12 cellular contexts compared by ENCODE assay signal in genomic region chr7:159070422-159071148, GRCh38.
DNase-seq lines count a peak whose midpoint lies in the region; ATAC-seq and TF ChIP-seq lines count a peak whose summit lies in the region.
"Had no signal": no experiment of that assay in that cellular context is flagged by ENCODE, and none has a peak within 500 bp of the region (broad histone marks: within the 10 kb centered on the region; RNA-seq: fewer than 3 reads in every experiment).

No MANE protein-coding gene starts in this region.

- H3K36me3 Mint-ChIP-seq in CD8-positive, alpha-beta T cell: no peaks in the 10 kb centered on the region
- H3K36me3 Mint-ChIP-seq in H9 (ENCODE audit: insufficient read depth in 1 of 3, low read depth in 3 of 3) (no peaks in the 10 kb centered on the region; a peak in 1 of 7 replicates), immature natural killer cell (peaks cover 0 to 4% (median 0%) of the 10 kb centered on the region in 3 donors)
- H3K36me3 Mint-ChIP-seq in activated CD8-positive, alpha-beta T cell treated with anti-CD3 and anti-CD28 coated beads, Interleukin-2, amount 10 ng/mL, durations not matched to agents 7 days and 5 days (ENCODE audit: low read depth): no peaks in the 10 kb centered on the region
- H3K36me3 Mint-ChIP-seq: memory B cell had no signal

- H2BK12ac ChIP-seq in H9 (ENCODE audit: insufficient read length, low read depth, low read length): no peak overlapping the region

- H3K79me2 ChIP-seq in H9 (ENCODE audit: insufficient read depth, low read length): no peaks in the 10 kb centered on the region

- no peak overlapping the region for H2BK15ac ChIP-seq in H9 (ENCODE audit: low read depth, low read length)

- H4K91ac ChIP-seq in H9 (ENCODE audit: insufficient read length, low read depth, low read length): no peak overlapping the region

- no peak overlapping the region for H3T11ph ChIP-seq in H9 (ENCODE audit: low read length)

- H3K18ac ChIP-seq in H9 (ENCODE audit: insufficient read length, low read depth, low read length): no peak overlapping the region

- no peaks in the 10 kb centered on the region for H3K79me1 ChIP-seq in H9 (ENCODE audit: insufficient read depth, low read depth, low read length, poor library complexity, severe bottlenecking)

- no peak overlapping the region for H2AK5ac ChIP-seq in H9 (ENCODE audit: insufficient read length, low read length)

- H3K27me3 Mint-ChIP-seq in CD8-positive, alpha-beta T cell (ENCODE audit: low read depth): no peaks in the 10 kb centered on the region
- H3K27me3 Mint-ChIP-seq in H9 (ENCODE audit: low read depth) (peaks cover 1% of the 10 kb centered on the region; the same call in 1 of the 2 replicates), immature natural killer cell (ENCODE audit: low read depth in 3 of 3) (peaks cover 0 to 1% (median 0%) of the 10 kb centered on the region in 3 donors)
- no peaks in the 10 kb centered on the region for H3K27me3 Mint-ChIP-seq in activated CD8-positive, alpha-beta T cell treated with anti-CD3 and anti-CD28 coated beads, Interleukin-2, amount 10 ng/mL, durations not matched to agents 7 days and 5 days (ENCODE audit: low read depth)

- no peaks in the 10 kb centered on the region for H3K36me3 ChIP-seq in CD8-positive, alpha-beta T cell (ENCODE audit: insufficient read depth, low read length)
- H3K36me3 ChIP-seq in transverse colon (no peaks in the 10 kb centered on the region), spleen (no peaks in the 10 kb centered on the region)
- H3K36me3 ChIP-seq: cardiac muscle cell had no signal

- WGBS in H9 (ENCODE audit: extremely low coverage, insufficient read length, low lambda C conversion rate): no CpG with 5 or more reads among the region's 17 CpGs
- WGBS in transverse colon (ENCODE audit: low coverage in 1 of 2), 2 donors: 23 to 39% methylated on average over 12 to 17 of the region's 17 CpGs
- 27 to 49% (median 36%) methylated on average over 17 of the region's 17 CpGs for WGBS in spleen, 5 donors

- POLR2A ChIA-PET in CD8-positive, alpha-beta T cell (lab: Charles Lee): no interaction called here
- POLR2A ChIA-PET in activated CD8-positive, alpha-beta T cell treated with anti-CD3 and anti-CD28 coated beads, Interleukin-2, amount 10 ng/mL, durations not matched to agents 7 days and 5 days (lab: Charles Lee): no interaction called here

- no peaks in the 10 kb centered on the region for H3K9me3 ChIP-seq in CD8-positive, alpha-beta T cell (ENCODE audit: low read length)
- H3K9me3 ChIP-seq in H9 (ENCODE audit: control insufficient read depth, low read depth, low read length) (no peaks in the 10 kb centered on the region), transverse colon (no peaks in the 10 kb centered on the region), spleen (no peaks in the 10 kb centered on the region)

- no peaks in the 10 kb centered on the region for H3K9me3 Mint-ChIP-seq in CD8-positive, alpha-beta T cell
- H3K9me3 Mint-ChIP-seq in H9 (no peaks in the 10 kb centered on the region), immature natural killer cell (no peaks in the 10 kb centered on the region)
- no peaks in the 10 kb centered on the region for H3K9me3 Mint-ChIP-seq in activated CD8-positive, alpha-beta T cell treated with anti-CD3 and anti-CD28 coated beads, Interleukin-2, amount 10 ng/mL, durations not matched to agents 7 days and 5 days (ENCODE audit: insufficient read depth)
- H3K9me3 Mint-ChIP-seq: memory B cell had no signal

- TF ChIP-seq POLR2A in transverse colon (IDR thresholded peaks at IDR 0.05): no peak
- no peak for TF ChIP-seq POLR2A in spleen (IDR thresholded peaks at IDR 0.05)

- TF ChIP-seq EP300 in transverse colon (IDR thresholded peaks at IDR 0.05; ENCODE audit: low read depth): no peak

- no peak overlapping the region for H4K5ac ChIP-seq in H9 (ENCODE audit: insufficient read length, low read depth, low read length)

- in situ Hi-C loops in transverse colon (cut with MboI; ENCODE audit: low pct_ligation_motif_present in 1 of 4, low pct_unique_long_range_greater_than_20kb in 1 of 4, low sequenced_read_pairs in 3 of 4): no loop called here

- no peaks in the 10 kb centered on the region for H4K20me1 ChIP-seq in H9 (ENCODE audit: control insufficient read depth, insufficient read depth, insufficient read length)

- TF ChIP-seq CTCF in CD8-positive, alpha-beta T cell (IDR thresholded peaks at IDR 0.05): no peak
- TF ChIP-seq CTCF in H9 (conservative IDR thresholded peaks at IDR 0.05) (no peak), transverse colon (IDR thresholded peaks at IDR 0.05) (no peak), spleen (IDR thresholded peaks at IDR 0.05 in 8 of 11, conservative IDR thresholded peaks at IDR 0.05 in 3 of 11) (no peak)

- no peak overlapping the region for H3K23ac ChIP-seq in H9 (ENCODE audit: insufficient read length, low read depth, low read length)

- H3K4me2 ChIP-seq in H9 (ENCODE audit: insufficient read depth, insufficient read length, low read length): no peak overlapping the region
- H3K4me2 ChIP-seq: GM23338 had no signal

- DNase-seq in CD8-positive, alpha-beta T cell: peak in 2 of 7 experiments; percentile 16 to 38
- DNase-seq in H9 (peak; percentile 7), immature natural killer cell (peak; percentile 11 to 26 (median 18)), transverse colon (no peak), spleen (no peak), GM19238 (ENCODE audit: insufficient read length, low spot score) (no peak)
- no peak for DNase-seq in activated CD8-positive, alpha-beta T cell treated with anti-CD3 and anti-CD28 coated beads, Interleukin-2, amount 10 ng/mL, durations not matched to agents 7 days and 5 days
- DNase-seq: NCI-H187 treated with DMSO at 0.1 percent for 48 hours had no signal

- H3K27me3 ChIP-seq in CD8-positive, alpha-beta T cell (ENCODE audit: insufficient read depth, low read length): no peaks in the 10 kb centered on the region
- no peaks in the 10 kb centered on the region; the same call in 1 of the 2 replicates for H3K27me3 ChIP-seq in H9 (ENCODE audit: insufficient read depth, low read length)
- H3K27me3 ChIP-seq in transverse colon: no peaks in the 10 kb centered on the region
- no peaks in the 10 kb centered on the region for H3K27me3 ChIP-seq in spleen (replicated peaks in 1 of 7)
- H3K27me3 ChIP-seq: cardiac muscle cell had no signal

- no peak overlapping the region for H2AFZ ChIP-seq in H9 (ENCODE audit: low read length)
- H2AFZ ChIP-seq: GM23338 had no signal

- no peak overlapping the region for H3K27ac Mint-ChIP-seq in CD8-positive, alpha-beta T cell
- H3K27ac Mint-ChIP-seq in H9 (peak overlapping the region in 2 of 3 experiments; percentile 8 to 53; a peak in 2 of 7 replicates), immature natural killer cell (peak overlapping the region in 4 of 6 donors; percentile 24 to 58 (median 37))
- H3K27ac Mint-ChIP-seq in activated CD8-positive, alpha-beta T cell treated with anti-CD3 and anti-CD28 coated beads, Interleukin-2, amount 10 ng/mL, durations not matched to agents 7 days and 5 days: no peak overlapping the region
- H3K27ac Mint-ChIP-seq: GM23338, memory B cell had no signal

- no peak overlapping the region for H3K56ac ChIP-seq in H9 (ENCODE audit: insufficient read length, low read depth, low read length)

- H3K9ac ChIP-seq in H9 (ENCODE audit: extremely low read depth, insufficient read length, low read length): no peak overlapping the region

- no peak overlapping the region for H4K8ac ChIP-seq in H9 (replicated peaks; ENCODE audit: insufficient read length, low read depth, low read length)

- H3K14ac ChIP-seq in H9 (ENCODE audit: insufficient read depth, low read length): no peak overlapping the region

- no peak overlapping the region for H3K27ac ChIP-seq in CD8-positive, alpha-beta T cell (ENCODE audit: low read depth, low read length)
- H3K27ac ChIP-seq in H9 (ENCODE audit: insufficient read length, low read depth, low read length) (no peak overlapping the region), transverse colon (no peak overlapping the region), spleen (no peak overlapping the region)
- H3K27ac ChIP-seq: cardiac muscle cell had no signal

- H3K4ac ChIP-seq in H9 (ENCODE audit: low read depth, low read length): no peak overlapping the region

- no peak overlapping the region for H2BK120ac ChIP-seq in H9 (ENCODE audit: low read depth, low read length, poor library complexity, severe bottlenecking)

- no peak overlapping the region for H2BK20ac ChIP-seq in H9 (ENCODE audit: low read depth, low read length, poor library complexity, severe bottlenecking)

- CTCF ChIA-PET in CD8-positive, alpha-beta T cell (lab: Charles Lee): no interaction called here
- CTCF ChIA-PET in activated CD8-positive, alpha-beta T cell treated with anti-CD3 and anti-CD28 coated beads, Interleukin-2, amount 10 ng/mL, durations not matched to agents 7 days and 5 days (lab: Charles Lee): no interaction called here

- intact Hi-C loops in CD8-positive, alpha-beta T cell (cut with DNase I, micrococcal nuclease): no loop called here
- intact Hi-C loops in transverse colon (cut with DNase I; ENCODE audit: low total_unique reads) (no loop called here), spleen (cut with DNase I; ENCODE audit: low total_unique reads) (no loop called here)

- H2BK5ac ChIP-seq in H9 (ENCODE audit: insufficient read length, low read length): no peak overlapping the region

- H3K23me2 ChIP-seq in H9 (ENCODE audit: insufficient read length, low read depth, low read length, poor library complexity, severe bottlenecking): no peaks in the 10 kb centered on the region

- H3K4me1 Mint-ChIP-seq in CD8-positive, alpha-beta T cell (ENCODE audit: low read depth): peaks cover 31% of the 10 kb centered on the region
- peaks cover 0 to 4% of the 10 kb centered on the region in 2 experiments; a peak in 1 of 4 replicates for H3K4me1 Mint-ChIP-seq in H9
- H3K4me1 Mint-ChIP-seq in activated CD8-positive, alpha-beta T cell treated with anti-CD3 and anti-CD28 coated beads, Interleukin-2, amount 10 ng/mL, durations not matched to agents 7 days and 5 days (ENCODE audit: low read depth): peaks cover 27% of the 10 kb centered on the region
- H3K4me1 Mint-ChIP-seq in immature natural killer cell: peaks cover 27 to 40% of the 10 kb centered on the region in 2 donors
- H3K4me1 Mint-ChIP-seq: GM23338, memory B cell had no signal

- peak; percentile 79 for ATAC-seq in CD8-positive, alpha-beta T cell
- peak; percentile 58 for ATAC-seq in activated CD8-positive, alpha-beta T cell treated with anti-CD3 and anti-CD28 coated beads, Interleukin-2, amount 10 ng/mL, durations not matched to agents 7 days and 5 days
- no peak for ATAC-seq in HG02870 (IDR thresholded peaks at IDR 0.05; ENCODE audit: unreplicated experiment)
- ATAC-seq: GM23338 had no signal

- H3K4me3 ChIP-seq in CD8-positive, alpha-beta T cell (ENCODE audit: low read depth, low read length): no peak overlapping the region
- H3K4me3 ChIP-seq in transverse colon (no peak overlapping the region), spleen (no peak overlapping the region)
- H3K4me3 ChIP-seq: cardiac muscle cell, GM23338 had no signal

- no peak overlapping the region for H3K4me3 Mint-ChIP-seq in CD8-positive, alpha-beta T cell
- H3K4me3 Mint-ChIP-seq in H9 (no peak overlapping the region), immature natural killer cell (peak overlapping the region in 2 of 5 donors; percentile 8 to 27)
- H3K4me3 Mint-ChIP-seq in activated CD8-positive, alpha-beta T cell treated with anti-CD3 and anti-CD28 coated beads, Interleukin-2, amount 10 ng/mL, durations not matched to agents 7 days and 5 days: no peak overlapping the region
- H3K4me3 Mint-ChIP-seq: GM23338, memory B cell had no signal

- H3K4me1 ChIP-seq in CD8-positive, alpha-beta T cell (ENCODE audit: insufficient read depth, low read length): no peaks in the 10 kb centered on the region
- H3K4me1 ChIP-seq in H9 (ENCODE audit: insufficient read depth, low read length) (no peaks in the 10 kb centered on the region), transverse colon (peaks cover 0 to 32% (median 3%) of the 10 kb centered on the region in 4 donors), spleen (peaks cover 5 to 32% (median 8%) of the 10 kb centered on the region in 6 donors)

Comparison
In these comparisons a context has a peak if more than half of its experiments do, and no peak if none do; other contexts are left out.
1. DNase-seq: peak in H9 (single experiment) and immature natural killer cell (3 of 3); none in activated CD8-positive, alpha-beta T cell treated with anti-CD3 and anti-CD28 coated beads, Interleukin-2, amount 10 ng/mL, durations not matched to agents 7 days and 5 days (single experiment), transverse colon (single experiment), spleen (single experiment) and GM19238 (single experiment).
2. H3K27ac Mint-ChIP-seq: peak in H9 (2 of 3) and immature natural killer cell (4 of 6); none in CD8-positive, alpha-beta T cell (single experiment) and activated CD8-positive, alpha-beta T cell treated with anti-CD3 and anti-CD28 coated beads, Interleukin-2, amount 10 ng/mL, durations not matched to agents 7 days and 5 days (single experiment).